In the genomic region with DNA sequence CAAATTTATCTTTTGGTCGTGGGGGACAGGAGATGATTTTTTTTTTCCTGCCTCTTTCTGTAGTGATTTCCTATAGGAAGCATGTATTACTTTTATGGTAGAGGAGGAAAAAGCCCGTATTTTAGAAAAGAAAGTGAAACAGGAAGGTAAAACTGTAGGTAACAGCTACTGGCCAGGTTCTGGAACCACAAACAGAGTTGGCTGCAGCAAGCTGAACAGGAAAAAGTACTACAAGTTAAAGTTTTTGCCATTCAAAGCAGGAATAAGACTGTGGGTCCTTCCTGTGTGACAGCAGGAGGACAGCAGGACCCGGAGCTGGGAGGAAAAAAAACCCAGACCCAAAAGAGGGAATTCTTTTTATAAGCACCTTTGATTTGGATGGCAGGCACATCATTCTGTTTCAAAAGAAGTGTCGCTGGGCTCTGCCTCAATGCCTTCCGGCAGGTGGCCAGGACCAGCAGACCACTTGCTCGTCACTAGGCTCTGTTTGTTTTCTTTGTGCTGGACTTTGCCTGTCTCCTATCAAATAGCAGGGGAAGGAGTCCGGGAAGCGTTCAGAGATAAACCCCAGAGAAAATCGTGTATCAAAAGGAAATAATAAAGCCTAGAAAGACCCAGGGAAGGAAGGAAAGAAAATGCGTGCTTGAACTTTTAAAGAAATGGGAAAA, we compare ENCODE assay signal across 1 cellular context.
TF ChIP-seq lines count a peak whose summit lies in the region.

No MANE protein-coding gene starts in this region.

TF ChIP-seq in IMR-90, 13 proteins besides CTCF, POLR2A, EP300 and RAD21:
- TF ChIP-seq CEBPB (IDR thresholded peaks at IDR 0.05; ENCODE audit: low read depth, low read length) (no peak), MAFK (IDR thresholded peaks at IDR 0.05; ENCODE audit: low read depth, low read length) (no peak), RCOR1 (IDR thresholded peaks at IDR 0.05; ENCODE audit: insufficient replicate concordance, low read length) (no peak), MAZ (IDR thresholded peaks at IDR 0.05; ENCODE audit: borderline replicate concordance, low read depth, low read length) (no peak), NFE2L2 (IDR thresholded peaks at IDR 0.05; ENCODE audit: low read depth, low read length) (no peak), FOS (IDR thresholded peaks at IDR 0.05; ENCODE audit: low read depth, low read length) (no peak), CHD1 (IDR thresholded peaks at IDR 0.05; ENCODE audit: low read depth, low read length) (no peak), RFX5 (IDR thresholded peaks at IDR 0.05; ENCODE audit: low read depth, low read length) (no peak)
- TF ChIP-seq, protein P1, sequence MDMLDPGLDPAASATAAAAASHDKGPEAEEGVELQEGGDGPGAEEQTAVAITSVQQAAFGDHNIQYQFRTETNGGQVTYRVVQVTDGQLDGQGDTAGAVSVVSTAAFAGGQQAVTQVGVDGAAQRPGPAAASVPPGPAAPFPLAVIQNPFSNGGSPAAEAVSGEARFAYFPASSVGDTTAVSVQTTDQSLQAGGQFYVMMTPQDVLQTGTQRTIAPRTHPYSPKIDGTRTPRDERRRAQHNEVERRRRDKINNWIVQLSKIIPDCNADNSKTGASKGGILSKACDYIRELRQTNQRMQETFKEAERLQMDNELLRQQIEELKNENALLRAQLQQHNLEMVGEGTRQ (IDR thresholded peaks at IDR 0.05; ENCODE audit: low read depth, low read length): no peak
